In the genomic region with DNA sequence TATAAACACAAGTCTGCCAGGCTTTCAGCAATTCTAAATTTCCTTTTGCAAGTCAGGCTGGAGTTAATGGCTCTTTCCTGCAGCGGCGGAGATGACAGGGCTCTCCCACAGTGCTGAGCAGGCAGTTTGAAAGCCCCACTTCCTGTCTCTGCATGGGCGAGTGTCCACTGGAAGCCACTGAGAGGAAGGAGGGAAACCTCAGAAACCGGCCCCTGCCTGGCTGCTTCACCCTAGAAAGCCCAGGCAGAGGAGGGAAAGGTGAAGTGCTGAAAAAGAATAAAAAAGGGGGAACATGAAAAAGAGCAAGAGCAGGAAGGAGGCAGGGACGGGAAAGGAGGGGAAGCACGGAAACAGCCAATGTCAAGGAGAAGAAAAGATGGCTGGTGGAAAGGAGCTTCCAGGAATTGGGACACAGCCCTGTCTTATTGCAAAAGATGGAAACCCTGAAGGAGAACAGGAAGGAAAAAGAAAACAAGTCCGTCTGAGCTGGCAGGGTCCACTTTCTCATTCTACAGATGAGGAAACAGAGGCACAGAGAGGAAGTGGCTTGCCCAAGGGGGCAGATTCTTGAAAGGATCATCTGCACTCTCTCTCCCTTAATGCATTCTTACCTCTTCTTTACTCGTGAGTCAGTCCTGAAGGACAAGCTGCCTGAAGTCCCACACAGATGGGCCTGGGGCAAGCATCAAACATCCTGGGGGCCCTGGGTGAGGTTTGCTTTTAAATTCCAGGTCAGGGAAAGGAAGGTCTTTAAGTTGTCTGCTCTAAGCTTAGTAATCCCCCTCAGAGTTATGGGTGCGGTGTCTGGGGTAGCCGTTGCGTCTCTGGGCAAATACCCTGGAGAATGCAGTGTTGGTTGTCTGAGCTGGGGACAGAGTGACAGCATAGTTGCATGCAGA, we compare ENCODE assay signal across 8 cellular contexts. TPM values are rescaled to one million over a fixed set of nuclear protein-coding genes. Genes with fewer than 3 reads are reported as not detected.
DNase-seq lines count a peak whose midpoint lies in the region; ATAC-seq, FAIRE-seq and TF ChIP-seq lines count a peak whose summit lies in the region.

No MANE protein-coding gene starts in this region.

- FAIRE-seq in small intestine (lab: Jason Lieb, UNC), result no peak

- ATAC-seq in HG02759 (IDR thresholded peaks at IDR 0.05; ENCODE audit: unreplicated experiment), result no peak

- TF ChIP-seq CTCF in DOHH2 (IDR thresholded peaks at IDR 0.05; ENCODE audit: low read depth, low read length, poor library complexity, severe bottlenecking), result no peak
- no peak for TF ChIP-seq CTCF in adrenal gland (IDR thresholded peaks at IDR 0.05)

- peak overlapping the region; percentile 13 for H2BK120ac ChIP-seq in mesendoderm (ENCODE audit: low read depth, low read length)

- H2BK5ac ChIP-seq in mesendoderm (ENCODE audit: low read length), result no peak overlapping the region

- H3K9me3 ChIP-seq in DOHH2 (ENCODE audit: control insufficient read depth, insufficient read depth, low read length) (no peaks in the 10 kb centered on the region), adrenal gland (replicated peaks in 1 of 3) (no peaks in the 10 kb centered on the region), small intestine (ENCODE audit: control insufficient read depth, low read depth) (no peaks in the 10 kb centered on the region)

- H3K4me1 ChIP-seq in DOHH2 (ENCODE audit: control insufficient read depth, low read length), result peaks cover 28% of the 10 kb centered on the region
- H3K4me1 ChIP-seq in adrenal gland (replicated peaks in 1 of 2), result peaks cover 0 to 25% of the 10 kb centered on the region in 2 donors
- H3K4me1 ChIP-seq in mesendoderm (ENCODE audit: control insufficient read depth, low read depth, low read length), result no peaks in the 10 kb centered on the region
- H3K4me1 ChIP-seq in small intestine (ENCODE audit: control insufficient read depth in 2 of 2, insufficient read depth in 1 of 2, low read depth in 1 of 2, low read length in 1 of 2), result no peaks in the 10 kb centered on the region

- 35 to 47% (median 40%) methylated on average over 11 of the region's 11 CpGs for WGBS in adrenal gland, 4 donors
- WGBS in mesendoderm (ENCODE audit: extremely low coverage, insufficient coverage, low lambda C conversion rate), result no CpG with 5 or more reads among the region's 11 CpGs
- 38 to 51% (median 48%) methylated on average over 11 of the region's 11 CpGs for WGBS in small intestine, 3 donors

- no peak overlapping the region for H3K56ac ChIP-seq in mesendoderm (ENCODE audit: low read length)

- H3K4me3 ChIP-seq in DOHH2 (ENCODE audit: low read length), result peak overlapping the region; percentile 46
- H3K4me3 ChIP-seq in Jurkat, Clone E6-1 (ENCODE audit: low read length), result no peak overlapping the region
- H3K4me3 ChIP-seq in adrenal gland, result no peak overlapping the region
- no peak overlapping the region for H3K4me3 ChIP-seq in mesendoderm (ENCODE audit: low read length)
- H3K4me3 ChIP-seq in small intestine (ENCODE audit: low read depth in 1 of 2, low read length in 2 of 2), result no peak overlapping the region

- no peaks in the 10 kb centered on the region for H3K79me1 ChIP-seq in mesendoderm (ENCODE audit: low read length)

- H3K4me2 ChIP-seq in DOHH2 (ENCODE audit: low read length) (peak overlapping the region; percentile 61), mesendoderm (ENCODE audit: low read length) (no peak overlapping the region)

- H2BK15ac ChIP-seq in mesendoderm (replicated peaks; ENCODE audit: low read depth), result no peak overlapping the region

- H3K23ac ChIP-seq in mesendoderm (ENCODE audit: low read length), result no peak overlapping the region

- intact Hi-C loops in adrenal gland (cut with DNase I), result no loop called here

- H3K9me2 ChIP-seq in DOHH2 (replicated peaks; ENCODE audit: control insufficient read depth, low read length), result no peaks in the 10 kb centered on the region

- no peak overlapping the region for H3K27ac ChIP-seq in DOHH2 (ENCODE audit: low read depth, low read length)
- H3K27ac ChIP-seq in adrenal gland, result peak overlapping the region in 4 of 5 donors; percentile 3 to 76 (median 27)
- H3K27ac ChIP-seq in mesendoderm (ENCODE audit: low read depth, low read length), result no peak overlapping the region
- H3K27ac ChIP-seq in small intestine (ENCODE audit: low read depth in 1 of 2, low read length in 1 of 2), result peak overlapping the region in 1 of 2 donors; percentile 37

- H3K18ac ChIP-seq in mesendoderm (ENCODE audit: low read length), result no peak overlapping the region

- H4K5ac ChIP-seq in mesendoderm (ENCODE audit: low read length), result no peak overlapping the region

- no peak overlapping the region for H2AK5ac ChIP-seq in mesendoderm (ENCODE audit: low read length)

- no peaks in the 10 kb centered on the region for H3K36me3 ChIP-seq in DOHH2 (ENCODE audit: control insufficient read depth, low read length)
- no peaks in the 10 kb centered on the region for H3K36me3 ChIP-seq in adrenal gland (replicated peaks in 1 of 2)
- no peaks in the 10 kb centered on the region for H3K36me3 ChIP-seq in mesendoderm (ENCODE audit: control insufficient read depth, insufficient read depth, low read length)
- H3K36me3 ChIP-seq in small intestine (ENCODE audit: control insufficient read depth in 2 of 2, insufficient read depth in 2 of 2, low read length in 2 of 2), result no peaks in the 10 kb centered on the region

- H3K4ac ChIP-seq in mesendoderm (ENCODE audit: low read depth, low read length), result no peak overlapping the region

- peak; percentile 15 for DNase-seq in Jurkat, Clone E6-1 (ENCODE audit: low read depth, low spot score)
- peak in 6 of 7 donors; percentile 50 to 78 (median 66) for DNase-seq in adrenal gland
- DNase-seq in mesendoderm, result peak; percentile 44
- DNase-seq in activated gamma-delta T cell (lab: John Stamatoyannopoulos, UW), result no peak
- no peak for DNase-seq in GM19240 (ENCODE audit: insufficient read length, low spot score)
- no peak for DNase-seq in small intestine

- no peaks in the 10 kb centered on the region for H4K20me1 ChIP-seq in DOHH2 (ENCODE audit: control insufficient read depth, insufficient read depth, low read depth, low read length)

- no peak overlapping the region for H4K8ac ChIP-seq in mesendoderm (ENCODE audit: low read depth, low read length)

- no peaks in the 10 kb centered on the region for H3K79me2 ChIP-seq in DOHH2 (ENCODE audit: control insufficient read depth, low read length)
- no peaks in the 10 kb centered on the region for H3K79me2 ChIP-seq in mesendoderm (ENCODE audit: control insufficient read depth, insufficient read depth, low read length)

- H3K27me3 ChIP-seq in DOHH2 (ENCODE audit: control insufficient read depth, low read length) (peaks cover 28% of the 10 kb centered on the region), adrenal gland (no peaks in the 10 kb centered on the region), mesendoderm (ENCODE audit: insufficient read depth, low read length, poor library complexity) (no peaks in the 10 kb centered on the region), small intestine (ENCODE audit: control insufficient read depth in 2 of 2, insufficient read depth in 2 of 2, low read length in 2 of 2) (no peaks in the 10 kb centered on the region)

- no peaks in the 10 kb centered on the region for H3F3A ChIP-seq in DOHH2 (ENCODE audit: control insufficient read depth, insufficient read depth)

- TF ChIP-seq POLR2A in adrenal gland (IDR thresholded peaks at IDR 0.05), result no peak

- no peak overlapping the region for H3K9ac ChIP-seq in mesendoderm (ENCODE audit: low read length)

RNA-seq across cellular contexts. Expression of gene ALOX5AP, which starts 38.8 kb away (rescaled TPM):
- polyA plus RNA-seq in Jurkat, Clone E6-1 (2012; ENCODE audit: insufficient read depth, insufficient read length), result 149 TPM
- total RNA-seq in adrenal gland, result 100 to 1,000 TPM in 1 of 8 donors, 10 to 100 TPM in 7; 21.1 to 122 (median 44.2) TPM
- polyA plus RNA-seq in adrenal gland, result 10 to 100 TPM in 1 of 3 donors, 1 to 10 TPM in 2; 6.3 to 42.8 (median 7.1) TPM
- not detected for polyA plus RNA-seq in mesendoderm (2013, experiment 1 of 2)
- polyA plus RNA-seq in mesendoderm (2013, experiment 2 of 2), result not detected
- 10 to 100 TPM; 14.3 to 36.1 (median 18.6) TPM for polyA plus RNA-seq in small intestine

Comparison
In these comparisons a context has a peak if more than half of its experiments do, and no peak if none do; other contexts are left out.
1. H3K27ac ChIP-seq: peak in adrenal gland (4 of 5); none in DOHH2 (single experiment) and mesendoderm (single experiment).
2. DNase-seq: peak in Jurkat, Clone E6-1 (single experiment), adrenal gland (6 of 7) and mesendoderm (single experiment); none in activated gamma-delta T cell (single experiment), GM19240 (single experiment) and small intestine (single experiment).